ENCODE assay signal across 8 cellular contexts in genomic region chr21:17270234-17270633, GRCh38.
A peak's percentile ranks its signal among the peaks of the same experiment; 100 is the strongest.
DNase-seq lines count a peak whose midpoint lies in the region; ATAC-seq and TF ChIP-seq lines count a peak whose summit lies in the region.

No MANE protein-coding gene starts in this region.

- peak; percentile 40 for DNase-seq in AG10803 (ENCODE audit: low read depth)
- peak; percentile 15 for DNase-seq in RPMI8226
- DNase-seq in fibroblast of peridontal ligament (ENCODE audit: extremely low read depth) = peak; percentile 80
- DNase-seq in ovary = peak; percentile 59 to 77 (median 60)
- no peak for DNase-seq in activated T-cell treated with anti-CD3 and anti-CD28 coated beads, Interleukin-2, amount 50 U/mL, for 72 hours
- DNase-seq in GM19240 (ENCODE audit: insufficient read length, low spot score) = no peak
- no peak for DNase-seq in activated gamma-delta T cell treated with Interleukin-2 at 50 U/mL for 16 hours

- no peak for TF ChIP-seq EP300 in ovary (IDR thresholded peaks at IDR 0.05)

- no peaks in the 10 kb centered on the region for H3K27me3 Mint-ChIP-seq in activated T-cell treated with anti-CD3 and anti-CD28 coated beads, Interleukin-2, amount 50 U/mL, for 72 hours (ENCODE audit: low read depth)

- no peak overlapping the region for H3K9ac ChIP-seq in KMS-11

- no peak for ATAC-seq in activated T-cell treated with anti-CD3 and anti-CD28 coated beads, Interleukin-2, amount 50 U/mL, for 72 hours (replicated peaks in 1 of 2)

- H3K79me2 ChIP-seq in KMS-11 (ENCODE audit: insufficient read depth, low read depth) = no peaks in the 10 kb centered on the region

- H4K20me1 ChIP-seq in KMS-11 (ENCODE audit: insufficient read depth) = no peaks in the 10 kb centered on the region

- no peak overlapping the region for H3K4me2 ChIP-seq in KMS-11

- H3K4me1 ChIP-seq in KMS-11 (ENCODE audit: low read depth, poor library complexity, severe bottlenecking) (peaks cover 3% of the 10 kb centered on the region), ovary (ENCODE audit: insufficient read depth) (no peaks in the 10 kb centered on the region)

- H3K27me3 ChIP-seq in KMS-11 (ENCODE audit: insufficient read depth, low read depth) (no peaks in the 10 kb centered on the region), ovary (no peaks in the 10 kb centered on the region)

- H3K4me3 Mint-ChIP-seq in activated T-cell treated with anti-CD3 and anti-CD28 coated beads, Interleukin-2, amount 50 U/mL, for 72 hours = no peak overlapping the region

- H3K4me3 ChIP-seq in AG10803 (ENCODE audit: low read length) = no peak overlapping the region
- H3K4me3 ChIP-seq in KMS-11 (IDR thresholded peaks at IDR 0.05; ENCODE audit: insufficient read depth, low read depth, low read length) = no peak overlapping the region
- no peak overlapping the region for H3K4me3 ChIP-seq in ovary

- no peaks in the 10 kb centered on the region for H3K36me3 Mint-ChIP-seq in activated T-cell treated with anti-CD3 and anti-CD28 coated beads, Interleukin-2, amount 50 U/mL, for 72 hours (ENCODE audit: insufficient read depth in 2 of 2)

- no peaks in the 10 kb centered on the region for H3K9me3 ChIP-seq in ovary

- H3K36me3 ChIP-seq in KMS-11 (ENCODE audit: insufficient read depth) = no peaks in the 10 kb centered on the region
- H3K36me3 ChIP-seq in ovary = no peaks in the 10 kb centered on the region

- intact Hi-C loops in ovary (cut with DNase I) = no loop called here

- H3K9me3 Mint-ChIP-seq in activated T-cell treated with anti-CD3 and anti-CD28 coated beads, Interleukin-2, amount 50 U/mL, for 72 hours = peaks cover 2 to 7% of the 10 kb centered on the region in 2 donors

- no peaks in the 10 kb centered on the region for H3K4me1 Mint-ChIP-seq in activated T-cell treated with anti-CD3 and anti-CD28 coated beads, Interleukin-2, amount 50 U/mL, for 72 hours (ENCODE audit: low read depth)

- TF ChIP-seq CTCF in AG10803 (conservative IDR thresholded peaks at IDR 0.05; ENCODE audit: low read length) (peak; percentile 51), KMS-11 (conservative IDR thresholded peaks at IDR 0.05; ENCODE audit: low read depth, low read length) (peak; percentile 77), ovary (IDR thresholded peaks at IDR 0.05) (peak; percentile 27 to 81 (median 77))

- TF ChIP-seq POLR2A in ovary (IDR thresholded peaks at IDR 0.05) = no peak

- no peak overlapping the region for H3K27ac Mint-ChIP-seq in activated T-cell treated with anti-CD3 and anti-CD28 coated beads, Interleukin-2, amount 50 U/mL, for 72 hours

- WGBS in ovary, 3 donors = 0 to 2% (median 2%) methylated on average over 1 of the region's 1 CpG

- H3K27ac ChIP-seq in KMS-11 (no peak overlapping the region), ovary (no peak overlapping the region)

- H2AFZ ChIP-seq in KMS-11 (ENCODE audit: low read depth) = no peak overlapping the region

Comparison
In these comparisons a context has a peak if more than half of its experiments do, and no peak if none do; other contexts are left out.
1. DNase-seq: peak in AG10803 (single experiment), RPMI8226 (single experiment), fibroblast of peridontal ligament (single experiment) and ovary (5 of 5); none in activated T-cell treated with anti-CD3 and anti-CD28 coated beads, Interleukin-2, amount 50 U/mL, for 72 hours (0 of 2), GM19240 (single experiment) and activated gamma-delta T cell treated with Interleukin-2 at 50 U/mL for 16 hours (single experiment).
2. Peak in every context shown above with its lines, with median percentiles within 50 percentile points of each other: CTCF ChIP-seq.